ENCODE assay signal across 8 cellular contexts in genomic region chr2:119264781-119265692, GRCh38. TPM values are rescaled to one million over a fixed set of nuclear protein-coding genes. Genes with fewer than 3 reads are reported as not detected.
A peak's percentile ranks its signal among the peaks of the same experiment; 100 is the strongest.
DNase-seq lines count a peak whose midpoint lies in the region; ATAC-seq and TF ChIP-seq lines count a peak whose summit lies in the region.

No MANE protein-coding gene starts in this region.

- H3K27ac ChIP-seq in DND-41 (ENCODE audit: low read length): no peak overlapping the region
- no peak overlapping the region for H3K27ac ChIP-seq in cardiac muscle cell
- no peak overlapping the region for H3K27ac ChIP-seq in sigmoid colon

- H3K4me1 Mint-ChIP-seq in activated CD8-positive, alpha-beta memory T cell treated with anti-CD3 and anti-CD28 coated beads, Interleukin-2, amount 10 ng/mL, durations not matched to agents 7 days and 5 days: no peaks in the 10 kb centered on the region

- DNase-seq in DND-41 (peak; percentile 40), NCI-H460 (ENCODE audit: extremely low read depth, low read depth) (peak; percentile 45), cardiac muscle cell (ENCODE audit: low read depth in 1 of 2, low spot score in 1 of 2) (peak; percentile 69 to 73), sigmoid colon (no peak)
- peak; percentile 52 for DNase-seq in activated CD8-positive, alpha-beta memory T cell treated with anti-CD3 and anti-CD28 coated beads, Interleukin-2, amount 10 ng/mL, durations not matched to agents 7 days and 5 days
- DNase-seq in stimulated activated naive CD4-positive, alpha-beta T cell treated with Interleukin-2 at 50 U/mL for 16 hours (lab: John Stamatoyannopoulos, UW): no peak

- H3K27me3 Mint-ChIP-seq in activated CD8-positive, alpha-beta memory T cell treated with anti-CD3 and anti-CD28 coated beads, Interleukin-2, amount 10 ng/mL, durations not matched to agents 7 days and 5 days: peaks cover 5% of the 10 kb centered on the region

- no peak for TF ChIP-seq POLR2A in sigmoid colon (IDR thresholded peaks at IDR 0.05)

- H3K9ac ChIP-seq in DND-41 (ENCODE audit: low read depth, low read length): no peak overlapping the region

- H3K4me3 ChIP-seq in DND-41 (ENCODE audit: low read depth in 1 of 2, low read length in 2 of 2) (no peak overlapping the region), cardiac muscle cell (no peak overlapping the region), sigmoid colon (no peak overlapping the region)

- H3K36me3 Mint-ChIP-seq in activated CD8-positive, alpha-beta memory T cell treated with anti-CD3 and anti-CD28 coated beads, Interleukin-2, amount 10 ng/mL, durations not matched to agents 7 days and 5 days: no peaks in the 10 kb centered on the region

- no peak overlapping the region for H2AFZ ChIP-seq in DND-41 (ENCODE audit: low read depth, low read length)

- no peaks in the 10 kb centered on the region for H3K4me1 ChIP-seq in DND-41 (ENCODE audit: insufficient read depth, low read length)
- peaks cover 8% of the 10 kb centered on the region for H3K4me1 ChIP-seq in cardiac muscle cell (ENCODE audit: low read depth)
- peaks cover 0 to 9% (median 4%) of the 10 kb centered on the region in 4 donors for H3K4me1 ChIP-seq in sigmoid colon

- CTCF ChIA-PET in activated CD8-positive, alpha-beta memory T cell treated with anti-CD3 and anti-CD28 coated beads, Interleukin-2, amount 10 ng/mL, durations not matched to agents 7 days and 5 days (lab: Charles Lee): interaction anchor here (1.0 to 3.5 kb wide), 5 partner anchors 10 to 383 kb away, joined by 3 to 12 read pairs (median 4); no protein-coding TSS in a partner anchor

- H3K79me2 ChIP-seq in DND-41 (ENCODE audit: insufficient read depth, low read length): no peaks in the 10 kb centered on the region

- intact Hi-C loops in sigmoid colon (cut with DNase I): no loop called here

- TF ChIP-seq EP300 in sigmoid colon (IDR thresholded peaks at IDR 0.05): no peak

- H3K27me3 ChIP-seq in DND-41 (ENCODE audit: insufficient read depth, low read length, poor library complexity) (peaks cover 4% of the 10 kb centered on the region), cardiac muscle cell (no peaks in the 10 kb centered on the region), sigmoid colon (no peaks in the 10 kb centered on the region)

- no peak overlapping the region for H3K4me2 ChIP-seq in DND-41 (ENCODE audit: insufficient read depth, low read length)

- H3K36me3 ChIP-seq in DND-41 (ENCODE audit: insufficient read depth, low read length) (no peaks in the 10 kb centered on the region), cardiac muscle cell (no peaks in the 10 kb centered on the region), sigmoid colon (no peaks in the 10 kb centered on the region)

- no peaks in the 10 kb centered on the region for H3K9me3 ChIP-seq in DND-41 (ENCODE audit: insufficient read depth, low read length, severe bottlenecking)
- no peaks in the 10 kb centered on the region for H3K9me3 ChIP-seq in cardiac muscle cell (ENCODE audit: low read depth)
- H3K9me3 ChIP-seq in sigmoid colon: no peaks in the 10 kb centered on the region

- TF ChIP-seq CTCF in DND-41 (IDR thresholded peaks at IDR 0.05; ENCODE audit: borderline replicate concordance, extremely low read depth, low read length, poor library complexity, severe bottlenecking) (peak; percentile 78), cardiac muscle cell (IDR thresholded peaks at IDR 0.05; ENCODE audit: low read depth, low read length) (peak; percentile 88), sigmoid colon (IDR thresholded peaks at IDR 0.05) (peak in 3 of 4 experiments; percentile 40 to 57 (median 51))

- no peak overlapping the region for H3K27ac Mint-ChIP-seq in activated CD8-positive, alpha-beta memory T cell treated with anti-CD3 and anti-CD28 coated beads, Interleukin-2, amount 10 ng/mL, durations not matched to agents 7 days and 5 days

- H3K4me3 Mint-ChIP-seq in activated CD8-positive, alpha-beta memory T cell treated with anti-CD3 and anti-CD28 coated beads, Interleukin-2, amount 10 ng/mL, durations not matched to agents 7 days and 5 days: no peak overlapping the region

- H4K20me1 ChIP-seq in DND-41 (ENCODE audit: insufficient read depth, low read length): no peaks in the 10 kb centered on the region

- peak; percentile 90 for ATAC-seq in DND-41 (ENCODE audit: insufficient read depth, low read depth)
- ATAC-seq in GM19463 (IDR thresholded peaks at IDR 0.05; ENCODE audit: unreplicated experiment): peak; percentile 98
- peak; percentile 96 for ATAC-seq in HG03378 (IDR thresholded peaks at IDR 0.05; ENCODE audit: unreplicated experiment)
- ATAC-seq in activated CD8-positive, alpha-beta memory T cell treated with anti-CD3 and anti-CD28 coated beads, Interleukin-2, amount 10 ng/mL, durations not matched to agents 7 days and 5 days: peak; percentile 49

- no peaks in the 10 kb centered on the region for H3K9me3 Mint-ChIP-seq in activated CD8-positive, alpha-beta memory T cell treated with anti-CD3 and anti-CD28 coated beads, Interleukin-2, amount 10 ng/mL, durations not matched to agents 7 days and 5 days (ENCODE audit: low read depth)

- WGBS in sigmoid colon, 2 donors: 50 to 69% methylated on average over 13 of the region's 13 CpGs

RNA-seq across cellular contexts. Expression of gene STEAP3, which starts 41.4 kb away (rescaled TPM):
- total RNA-seq in NCI-H460 (2014; rRNA removed; shearing (Covaris generic)): 9.4 and 11.1 TPM in 2 replicates
- polyA plus RNA-seq in NCI-H460 (2014; cell fraction: nucleus; rRNA removed): 31.3 and 32.1 TPM in 2 replicates
- under 1 TPM; 0.15 to 0.68 TPM for total RNA-seq in activated CD8-positive, alpha-beta memory T cell treated with anti-CD3 and anti-CD28 coated beads, Interleukin-2, amount 10 ng/mL, durations not matched to agents 7 days and 5 days
- total RNA-seq in cardiac muscle cell (3.8 TPM in 2 replicates), sigmoid colon (1 to 10 TPM; 1.5 to 6.9 (median 3.3) TPM)
- polyA plus RNA-seq in cardiac muscle cell (3.5 and 4.5 TPM in 2 replicates), sigmoid colon (10 to 100 TPM in 1 of 3 donors, 1 to 10 TPM in 2; 1.4 to 16.4 (median 1.8) TPM)

Comparison
In these comparisons a context has a peak if more than half of its experiments do, and no peak if none do; other contexts are left out.
1. DNase-seq: peak in DND-41 (single experiment), NCI-H460 (single experiment), activated CD8-positive, alpha-beta memory T cell treated with anti-CD3 and anti-CD28 coated beads, Interleukin-2, amount 10 ng/mL, durations not matched to agents 7 days and 5 days (single experiment) and cardiac muscle cell (2 of 2); none in sigmoid colon (single experiment) and stimulated activated naive CD4-positive, alpha-beta T cell treated with Interleukin-2 at 50 U/mL for 16 hours (single experiment).
2. Peak in every context shown above with its lines, with median percentiles within 50 percentile points of each other: ATAC-seq and CTCF ChIP-seq.